ENCODE assay signal across 1 cellular context in genomic region chr5:142343531-142343930, GRCh38.
TF ChIP-seq lines count a peak whose summit lies in the region.

No MANE protein-coding gene starts in this region.

TF ChIP-seq in HepG2, 621 proteins besides CTCF, POLR2A, EP300 and RAD21 (continued from another document):
- TF ChIP-seq, protein P1, sequence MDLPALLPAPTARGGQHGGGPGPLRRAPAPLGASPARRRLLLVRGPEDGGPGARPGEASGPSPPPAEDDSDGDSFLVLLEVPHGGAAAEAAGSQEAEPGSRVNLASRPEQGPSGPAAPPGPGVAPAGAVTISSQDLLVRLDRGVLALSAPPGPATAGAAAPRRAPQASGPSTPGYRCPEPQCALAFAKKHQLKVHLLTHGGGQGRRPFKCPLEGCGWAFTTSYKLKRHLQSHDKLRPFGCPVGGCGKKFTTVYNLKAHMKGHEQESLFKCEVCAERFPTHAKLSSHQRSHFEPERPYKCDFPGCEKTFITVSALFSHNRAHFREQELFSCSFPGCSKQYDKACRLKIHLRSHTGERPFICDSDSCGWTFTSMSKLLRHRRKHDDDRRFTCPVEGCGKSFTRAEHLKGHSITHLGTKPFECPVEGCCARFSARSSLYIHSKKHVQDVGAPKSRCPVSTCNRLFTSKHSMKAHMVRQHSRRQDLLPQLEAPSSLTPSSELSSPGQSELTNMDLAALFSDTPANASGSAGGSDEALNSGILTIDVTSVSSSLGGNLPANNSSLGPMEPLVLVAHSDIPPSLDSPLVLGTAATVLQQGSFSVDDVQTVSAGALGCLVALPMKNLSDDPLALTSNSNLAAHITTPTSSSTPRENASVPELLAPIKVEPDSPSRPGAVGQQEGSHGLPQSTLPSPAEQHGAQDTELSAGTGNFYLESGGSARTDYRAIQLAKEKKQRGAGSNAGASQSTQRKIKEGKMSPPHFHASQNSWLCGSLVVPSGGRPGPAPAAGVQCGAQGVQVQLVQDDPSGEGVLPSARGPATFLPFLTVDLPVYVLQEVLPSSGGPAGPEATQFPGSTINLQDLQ (CRISPR knock-in tag; IDR thresholded peaks at IDR 0.05) = no peak
- TF ChIP-seq PITX1 (CRISPR knock-in tag; IDR thresholded peaks at IDR 0.05) (no peak), RARA (CRISPR knock-in tag; IDR thresholded peaks at IDR 0.05) (peak; percentile 19; the same call in 1 of the 2 replicates), U2AF1 (optimal IDR thresholded peaks at IDR 0.05; ENCODE audit: low read depth, low read length) (no peak), TFDP1 (CRISPR knock-in tag; IDR thresholded peaks at IDR 0.05; ENCODE audit: borderline replicate concordance) (no peak), MXD3 (CRISPR knock-in tag; IDR thresholded peaks at IDR 0.05) (no peak), JUN (CRISPR knock-in tag; IDR thresholded peaks at IDR 0.05) (no peak), ZNF354B (CRISPR knock-in tag; IDR thresholded peaks at IDR 0.05) (no peak), TRIM24 (CRISPR knock-in tag; IDR thresholded peaks at IDR 0.05) (no peak), ATF7-NPFF (CRISPR knock-in tag; IDR thresholded peaks at IDR 0.05; ENCODE audit: low read depth) (no peak), ZSCAN31 (CRISPR knock-in tag; IDR thresholded peaks at IDR 0.05; ENCODE audit: low read depth) (no peak), KDM1A (CRISPR knock-in tag; IDR thresholded peaks at IDR 0.05) (no peak), ZMYM2 (CRISPR knock-in tag; IDR thresholded peaks at IDR 0.05) (no peak), ZSCAN12 (CRISPR knock-in tag; IDR thresholded peaks at IDR 0.05) (no peak), HMGA1 (CRISPR knock-in tag; conservative IDR thresholded peaks at IDR 0.05) (no peak)
- TF ChIP-seq, protein P2, sequence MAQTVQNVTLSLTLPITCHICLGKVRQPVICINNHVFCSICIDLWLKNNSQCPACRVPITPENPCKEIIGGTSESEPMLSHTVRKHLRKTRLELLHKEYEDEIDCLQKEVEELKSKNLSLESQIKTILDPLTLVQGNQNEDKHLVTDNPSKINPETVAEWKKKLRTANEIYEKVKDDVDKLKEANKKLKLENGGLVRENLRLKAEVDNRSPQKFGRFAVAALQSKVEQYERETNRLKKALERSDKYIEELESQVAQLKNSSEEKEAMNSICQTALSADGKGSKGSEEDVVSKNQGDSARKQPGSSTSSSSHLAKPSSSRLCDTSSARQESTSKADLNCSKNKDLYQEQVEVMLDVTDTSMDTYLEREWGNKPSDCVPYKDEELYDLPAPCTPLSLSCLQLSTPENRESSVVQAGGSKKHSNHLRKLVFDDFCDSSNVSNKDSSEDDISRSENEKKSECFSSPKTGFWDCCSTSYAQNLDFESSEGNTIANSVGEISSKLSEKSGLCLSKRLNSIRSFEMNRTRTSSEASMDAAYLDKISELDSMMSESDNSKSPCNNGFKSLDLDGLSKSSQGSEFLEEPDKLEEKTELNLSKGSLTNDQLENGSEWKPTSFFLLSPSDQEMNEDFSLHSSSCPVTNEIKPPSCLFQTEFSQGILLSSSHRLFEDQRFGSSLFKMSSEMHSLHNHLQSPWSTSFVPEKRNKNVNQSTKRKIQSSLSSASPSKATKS (CRISPR knock-in tag; IDR thresholded peaks at IDR 0.05) = no peak
